17 cellular contexts compared by ENCODE assay signal in the genomic region with DNA sequence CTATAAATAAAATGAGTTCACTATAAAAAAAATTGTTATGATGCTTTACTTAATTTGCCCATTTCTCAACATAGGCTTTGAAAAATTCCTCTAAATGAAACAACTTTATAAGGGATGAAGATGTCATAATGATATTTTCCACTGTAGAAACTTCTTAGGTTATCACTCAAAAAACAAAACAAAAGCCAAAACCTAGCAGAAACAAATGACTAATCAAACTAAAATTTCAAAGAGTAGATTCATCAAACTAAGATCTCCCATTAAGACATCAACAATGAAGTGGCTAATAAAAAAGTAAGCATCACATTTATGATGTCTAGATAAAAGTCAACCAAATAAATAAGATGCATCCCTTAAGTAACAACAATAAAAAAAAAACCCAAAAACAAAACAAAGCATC. TPM values are rescaled to one million over a fixed set of nuclear protein-coding genes. Genes with fewer than 3 reads are reported as not detected.
A peak's percentile ranks its signal among the peaks of the same experiment; 100 is the strongest.
DNase-seq lines count a peak whose midpoint lies in the region; ATAC-seq and TF ChIP-seq lines count a peak whose summit lies in the region.
"Had no signal": no experiment of that assay in that cellular context is flagged by ENCODE, and none has a peak within 500 bp of the region (broad histone marks: within the 10 kb centered on the region; RNA-seq: fewer than 3 reads in every experiment).

No MANE protein-coding gene starts in this region.

- peak overlapping the region; percentile 19; the same call in 1 of the 2 replicates for H3K4me2 ChIP-seq in HCT116 (ENCODE audit: low read length)
- H3K4me2 ChIP-seq: GM23338 had no signal

- intact Hi-C loops in HCT116 (cut with micrococcal nuclease) (no loop called here), Calu3 (cut with micrococcal nuclease; ENCODE audit: unreplicated experiment) (no loop called here)

- CTCF ChIA-PET in HCT116 (lab: Charles Lee) (no interaction called here), Calu3 (lab: Charles Lee) (no interaction called here)

- no peak for TF ChIP-seq POLR2A in HCT116 (IDR thresholded peaks at IDR 0.05; ENCODE audit: borderline replicate concordance, extremely low read depth, insufficient read depth, insufficient read length)

- H3K4me1 Mint-ChIP-seq in Calu3 (ENCODE audit: low read depth, unreplicated experiment), result no peaks in the 10 kb centered on the region
- H3K4me1 Mint-ChIP-seq: CD8-positive, alpha-beta memory T cell had no signal

- ATAC-seq in HCT116, result no peak
- no peak for ATAC-seq in HG03159 (IDR thresholded peaks at IDR 0.05; ENCODE audit: unreplicated experiment)
- ATAC-seq: GM12878, GM23338 had no signal

- BruUV-seq in HCT116 (replicated peaks; lab: Mats Ljungman, UMichigan), result no TSS peak
- no TSS peak for BruUV-seq in Calu3 (replicated peaks; lab: Mats Ljungman, UMichigan)

- H3K27ac Mint-ChIP-seq in Calu3 (ENCODE audit: unreplicated experiment), result no peak overlapping the region
- H3K27ac Mint-ChIP-seq: CD4-positive, CD25-positive, alpha-beta regulatory T cell; CD8-positive, alpha-beta memory T cell; GM23338 had no signal

- RAD21 ChIA-PET in HCT116 (lab: Charles Lee; ENCODE audit: low non-redundant PET in 1 of 2, low total read pairs in 2 of 2, uncharacterized antibody in 2 of 2, unreplicated experiment in 2 of 2), result no interaction called here

- H3K9me2 ChIP-seq in HCT116 (ENCODE audit: insufficient read depth), result no peaks in the 10 kb centered on the region

- H3K27ac ChIP-seq in HCT116 (ENCODE audit: low read depth, low read length), result peak overlapping the region; percentile 30; the same call in 1 of the 2 replicates

- H3K9me3 ChIP-seq in HCT116 (ENCODE audit: control insufficient read depth in 1 of 2, insufficient read depth in 1 of 2, low read depth in 1 of 2, low read length in 2 of 2), result no peaks in the 10 kb centered on the region
- H3K9me3 ChIP-seq: BE2C had no signal

- no peak for TF ChIP-seq RAD21 in HCT116 (IDR thresholded peaks at IDR 0.05; ENCODE audit: low read depth)

- DNase-seq in EL (peak; percentile 9), HCT116 (ENCODE audit: low read depth, low spot score) (no peak), amniotic epithelial cell (ENCODE audit: low read depth) (peak; percentile 17), putamen (ENCODE audit: low spot score) (no peak), Calu3 (no peak)
- DNase-seq in stimulated activated CD4-positive, alpha-beta T cell treated with anti-CD3 and anti-CD28 coated beads, Interleukin-2, amount 100 ng/mL, for 24 hours, result no peak
- DNase-seq: 8988T; BE2C; C1 segment of cervical spinal cord; CD4-positive, CD25-positive, alpha-beta regulatory T cell; CD8-positive, alpha-beta memory T cell; COR-L47; H7; KG1 had no signal

- no peak overlapping the region for H2AFZ ChIP-seq in HCT116 (ENCODE audit: low read depth, low read length, poor library complexity, severe bottlenecking)
- H2AFZ ChIP-seq: GM23338 had no signal

- no peaks in the 10 kb centered on the region for H3K36me3 Mint-ChIP-seq in Calu3 (ENCODE audit: insufficient read depth, unreplicated experiment)

- H4K20me1 ChIP-seq in HCT116 (ENCODE audit: insufficient read depth), result no peaks in the 10 kb centered on the region

- no peak overlapping the region for H3K9ac ChIP-seq in HCT116 (ENCODE audit: low read length)

- H3K9me3 Mint-ChIP-seq in Calu3 (ENCODE audit: low read depth, unreplicated experiment), result no peaks in the 10 kb centered on the region
- H3K9me3 Mint-ChIP-seq: CD4-positive, CD25-positive, alpha-beta regulatory T cell; CD8-positive, alpha-beta memory T cell; GM23338 had no signal

- POLR2A ChIA-PET in HCT116 (lab: Charles Lee), result no interaction called here

- no peaks in the 10 kb centered on the region for H3K27me3 ChIP-seq in HCT116 (ENCODE audit: insufficient read depth, low read length)
- H3K27me3 ChIP-seq: BE2C had no signal

- H3K4me1 ChIP-seq in HCT116 (ENCODE audit: control insufficient read depth in 1 of 2, insufficient read depth in 2 of 2, low read length in 2 of 2), result peaks cover 24 to 36% of the 10 kb centered on the region in 2 experiments
- H3K4me1 ChIP-seq: BE2C had no signal

- TF ChIP-seq CTCF in HCT116 (IDR thresholded peaks at IDR 0.05 in 2 of 3, conservative IDR thresholded peaks at IDR 0.05 in 1 of 3; ENCODE audit: borderline replicate concordance in 1 of 3, insufficient read depth in 1 of 3, low read depth in 2 of 3, low read length in 2 of 3) (no peak), Calu3 (IDR thresholded peaks at IDR 0.05; ENCODE audit: unreplicated experiment) (no peak)

- no peak overlapping the region for H3K4me3 Mint-ChIP-seq in Calu3 (ENCODE audit: low read depth, unreplicated experiment)
- H3K4me3 Mint-ChIP-seq: CD4-positive, CD25-positive, alpha-beta regulatory T cell; CD8-positive, alpha-beta memory T cell; GM23338 had no signal

- no peaks in the 10 kb centered on the region for H3K36me3 ChIP-seq in HCT116 (ENCODE audit: control insufficient read depth in 1 of 2, insufficient read depth in 2 of 2, low read length in 2 of 2)
- H3K36me3 ChIP-seq: BE2C had no signal

- H3K4me3 ChIP-seq in HCT116 (replicated peaks in 1 of 2; ENCODE audit: low read depth in 1 of 2, low read length in 2 of 2), result no peak overlapping the region
- H3K4me3 ChIP-seq: GM12878, GM23338 had no signal

- no peaks in the 10 kb centered on the region for H3K79me2 ChIP-seq in HCT116 (ENCODE audit: insufficient read depth, low read length)

- no peaks in the 10 kb centered on the region for H3K27me3 Mint-ChIP-seq in Calu3 (ENCODE audit: unreplicated experiment)
- H3K27me3 Mint-ChIP-seq: CD4-positive, CD25-positive, alpha-beta regulatory T cell; CD8-positive, alpha-beta memory T cell had no signal

TF ChIP-seq in HCT116, 20 proteins besides CTCF, POLR2A, EP300 and RAD21:
- TF ChIP-seq ELF1 (IDR thresholded peaks at IDR 0.05; ENCODE audit: borderline replicate concordance, low read depth) (no peak), MAX (IDR thresholded peaks at IDR 0.05) (no peak), YY1 (IDR thresholded peaks at IDR 0.05; ENCODE audit: extremely low read depth, insufficient replicate concordance, low read depth, low read length) (no peak), ATF3 (IDR thresholded peaks at IDR 0.05) (no peak), CEBPB (IDR thresholded peaks at IDR 0.05; ENCODE audit: low read depth) (no peak), SRF (IDR thresholded peaks at IDR 0.05; ENCODE audit: low read depth) (no peak), FOSL1 (IDR thresholded peaks at IDR 0.05; ENCODE audit: low read depth) (no peak)
- TF ChIP-seq, protein P1, sequence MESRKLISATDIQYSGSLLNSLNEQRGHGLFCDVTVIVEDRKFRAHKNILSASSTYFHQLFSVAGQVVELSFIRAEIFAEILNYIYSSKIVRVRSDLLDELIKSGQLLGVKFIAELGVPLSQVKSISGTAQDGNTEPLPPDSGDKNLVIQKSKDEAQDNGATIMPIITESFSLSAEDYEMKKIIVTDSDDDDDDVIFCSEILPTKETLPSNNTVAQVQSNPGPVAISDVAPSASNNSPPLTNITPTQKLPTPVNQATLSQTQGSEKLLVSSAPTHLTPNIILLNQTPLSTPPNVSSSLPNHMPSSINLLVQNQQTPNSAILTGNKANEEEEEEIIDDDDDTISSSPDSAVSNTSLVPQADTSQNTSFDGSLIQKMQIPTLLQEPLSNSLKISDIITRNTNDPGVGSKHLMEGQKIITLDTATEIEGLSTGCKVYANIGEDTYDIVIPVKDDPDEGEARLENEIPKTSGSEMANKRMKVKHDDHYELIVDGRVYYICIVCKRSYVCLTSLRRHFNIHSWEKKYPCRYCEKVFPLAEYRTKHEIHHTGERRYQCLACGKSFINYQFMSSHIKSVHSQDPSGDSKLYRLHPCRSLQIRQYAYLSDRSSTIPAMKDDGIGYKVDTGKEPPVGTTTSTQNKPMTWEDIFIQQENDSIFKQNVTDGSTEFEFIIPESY (IDR thresholded peaks at IDR 0.05; ENCODE audit: extremely low read depth, insufficient replicate concordance, low read length), result no peak

RNA-seq across cellular contexts. Expression of gene TTC7B, which starts 36.9 kb away (rescaled TPM):
- total RNA-seq in HCT116 (2021; ENCODE audit: unreplicated experiment) (70.6 TPM), Calu3 (2022) (9.6 and 13.2 TPM in 2 replicates)
- 66.2 and 71.8 TPM in 2 replicates for polyA plus RNA-seq in HCT116 (2012)

Comparison
In these comparisons a context has a peak if more than half of its experiments do, and no peak if none do; other contexts are left out.
1. DNase-seq: peak in EL (single experiment) and amniotic epithelial cell (single experiment); none in HCT116 (single experiment), putamen (single experiment), stimulated activated CD4-positive, alpha-beta T cell treated with anti-CD3 and anti-CD28 coated beads, Interleukin-2, amount 100 ng/mL, for 24 hours (0 of 2) and Calu3 (single experiment).